ENCODE assay signal across 1 cellular context in the genomic region with DNA sequence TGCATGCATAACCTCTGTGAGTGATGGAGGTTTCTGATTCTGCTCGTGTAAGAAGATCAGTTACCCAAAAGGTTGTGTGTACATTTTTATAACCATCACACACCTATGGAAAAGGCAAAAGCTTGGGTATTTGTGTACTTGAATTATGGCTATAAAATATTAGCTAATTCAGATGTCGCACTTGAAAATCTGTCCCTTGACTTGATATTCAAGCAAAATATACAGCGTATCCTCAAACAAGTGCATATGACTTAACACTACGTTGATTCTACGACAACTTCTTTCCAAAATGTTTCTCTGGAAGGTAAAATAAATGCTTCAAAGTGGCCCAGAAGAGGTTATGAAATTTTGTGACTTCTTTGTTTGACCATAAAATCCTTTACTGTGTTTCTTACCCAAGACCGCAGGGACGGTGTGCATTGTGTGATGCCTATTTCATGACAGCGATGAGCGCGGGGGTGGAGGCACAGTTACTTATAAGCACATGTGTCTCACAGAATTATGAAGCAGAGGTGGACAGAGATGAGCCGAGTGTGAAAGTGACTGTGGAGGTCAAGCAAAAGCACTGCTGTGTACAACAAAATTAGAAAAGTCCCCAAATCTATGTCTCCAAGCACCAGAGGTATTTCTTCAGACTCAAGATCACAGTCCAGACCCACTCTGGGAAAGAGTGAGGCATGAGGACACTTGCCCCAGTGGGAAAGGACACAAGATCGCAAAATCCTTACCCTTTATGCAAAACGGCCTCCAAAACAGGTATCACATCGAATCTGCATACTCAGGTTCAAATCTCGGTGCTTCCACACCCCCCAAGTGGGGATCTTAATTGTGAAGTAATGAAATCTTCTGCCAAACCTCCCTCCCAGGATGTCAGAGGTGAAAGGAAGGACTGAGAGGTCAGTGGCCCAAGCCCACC.
TF ChIP-seq lines count a peak whose summit lies in the region.

No MANE protein-coding gene starts in this region.

TF ChIP-seq in K562, 482 proteins besides CTCF, POLR2A, EP300 and RAD21 (continued from another document):
- TF ChIP-seq, protein P1, sequence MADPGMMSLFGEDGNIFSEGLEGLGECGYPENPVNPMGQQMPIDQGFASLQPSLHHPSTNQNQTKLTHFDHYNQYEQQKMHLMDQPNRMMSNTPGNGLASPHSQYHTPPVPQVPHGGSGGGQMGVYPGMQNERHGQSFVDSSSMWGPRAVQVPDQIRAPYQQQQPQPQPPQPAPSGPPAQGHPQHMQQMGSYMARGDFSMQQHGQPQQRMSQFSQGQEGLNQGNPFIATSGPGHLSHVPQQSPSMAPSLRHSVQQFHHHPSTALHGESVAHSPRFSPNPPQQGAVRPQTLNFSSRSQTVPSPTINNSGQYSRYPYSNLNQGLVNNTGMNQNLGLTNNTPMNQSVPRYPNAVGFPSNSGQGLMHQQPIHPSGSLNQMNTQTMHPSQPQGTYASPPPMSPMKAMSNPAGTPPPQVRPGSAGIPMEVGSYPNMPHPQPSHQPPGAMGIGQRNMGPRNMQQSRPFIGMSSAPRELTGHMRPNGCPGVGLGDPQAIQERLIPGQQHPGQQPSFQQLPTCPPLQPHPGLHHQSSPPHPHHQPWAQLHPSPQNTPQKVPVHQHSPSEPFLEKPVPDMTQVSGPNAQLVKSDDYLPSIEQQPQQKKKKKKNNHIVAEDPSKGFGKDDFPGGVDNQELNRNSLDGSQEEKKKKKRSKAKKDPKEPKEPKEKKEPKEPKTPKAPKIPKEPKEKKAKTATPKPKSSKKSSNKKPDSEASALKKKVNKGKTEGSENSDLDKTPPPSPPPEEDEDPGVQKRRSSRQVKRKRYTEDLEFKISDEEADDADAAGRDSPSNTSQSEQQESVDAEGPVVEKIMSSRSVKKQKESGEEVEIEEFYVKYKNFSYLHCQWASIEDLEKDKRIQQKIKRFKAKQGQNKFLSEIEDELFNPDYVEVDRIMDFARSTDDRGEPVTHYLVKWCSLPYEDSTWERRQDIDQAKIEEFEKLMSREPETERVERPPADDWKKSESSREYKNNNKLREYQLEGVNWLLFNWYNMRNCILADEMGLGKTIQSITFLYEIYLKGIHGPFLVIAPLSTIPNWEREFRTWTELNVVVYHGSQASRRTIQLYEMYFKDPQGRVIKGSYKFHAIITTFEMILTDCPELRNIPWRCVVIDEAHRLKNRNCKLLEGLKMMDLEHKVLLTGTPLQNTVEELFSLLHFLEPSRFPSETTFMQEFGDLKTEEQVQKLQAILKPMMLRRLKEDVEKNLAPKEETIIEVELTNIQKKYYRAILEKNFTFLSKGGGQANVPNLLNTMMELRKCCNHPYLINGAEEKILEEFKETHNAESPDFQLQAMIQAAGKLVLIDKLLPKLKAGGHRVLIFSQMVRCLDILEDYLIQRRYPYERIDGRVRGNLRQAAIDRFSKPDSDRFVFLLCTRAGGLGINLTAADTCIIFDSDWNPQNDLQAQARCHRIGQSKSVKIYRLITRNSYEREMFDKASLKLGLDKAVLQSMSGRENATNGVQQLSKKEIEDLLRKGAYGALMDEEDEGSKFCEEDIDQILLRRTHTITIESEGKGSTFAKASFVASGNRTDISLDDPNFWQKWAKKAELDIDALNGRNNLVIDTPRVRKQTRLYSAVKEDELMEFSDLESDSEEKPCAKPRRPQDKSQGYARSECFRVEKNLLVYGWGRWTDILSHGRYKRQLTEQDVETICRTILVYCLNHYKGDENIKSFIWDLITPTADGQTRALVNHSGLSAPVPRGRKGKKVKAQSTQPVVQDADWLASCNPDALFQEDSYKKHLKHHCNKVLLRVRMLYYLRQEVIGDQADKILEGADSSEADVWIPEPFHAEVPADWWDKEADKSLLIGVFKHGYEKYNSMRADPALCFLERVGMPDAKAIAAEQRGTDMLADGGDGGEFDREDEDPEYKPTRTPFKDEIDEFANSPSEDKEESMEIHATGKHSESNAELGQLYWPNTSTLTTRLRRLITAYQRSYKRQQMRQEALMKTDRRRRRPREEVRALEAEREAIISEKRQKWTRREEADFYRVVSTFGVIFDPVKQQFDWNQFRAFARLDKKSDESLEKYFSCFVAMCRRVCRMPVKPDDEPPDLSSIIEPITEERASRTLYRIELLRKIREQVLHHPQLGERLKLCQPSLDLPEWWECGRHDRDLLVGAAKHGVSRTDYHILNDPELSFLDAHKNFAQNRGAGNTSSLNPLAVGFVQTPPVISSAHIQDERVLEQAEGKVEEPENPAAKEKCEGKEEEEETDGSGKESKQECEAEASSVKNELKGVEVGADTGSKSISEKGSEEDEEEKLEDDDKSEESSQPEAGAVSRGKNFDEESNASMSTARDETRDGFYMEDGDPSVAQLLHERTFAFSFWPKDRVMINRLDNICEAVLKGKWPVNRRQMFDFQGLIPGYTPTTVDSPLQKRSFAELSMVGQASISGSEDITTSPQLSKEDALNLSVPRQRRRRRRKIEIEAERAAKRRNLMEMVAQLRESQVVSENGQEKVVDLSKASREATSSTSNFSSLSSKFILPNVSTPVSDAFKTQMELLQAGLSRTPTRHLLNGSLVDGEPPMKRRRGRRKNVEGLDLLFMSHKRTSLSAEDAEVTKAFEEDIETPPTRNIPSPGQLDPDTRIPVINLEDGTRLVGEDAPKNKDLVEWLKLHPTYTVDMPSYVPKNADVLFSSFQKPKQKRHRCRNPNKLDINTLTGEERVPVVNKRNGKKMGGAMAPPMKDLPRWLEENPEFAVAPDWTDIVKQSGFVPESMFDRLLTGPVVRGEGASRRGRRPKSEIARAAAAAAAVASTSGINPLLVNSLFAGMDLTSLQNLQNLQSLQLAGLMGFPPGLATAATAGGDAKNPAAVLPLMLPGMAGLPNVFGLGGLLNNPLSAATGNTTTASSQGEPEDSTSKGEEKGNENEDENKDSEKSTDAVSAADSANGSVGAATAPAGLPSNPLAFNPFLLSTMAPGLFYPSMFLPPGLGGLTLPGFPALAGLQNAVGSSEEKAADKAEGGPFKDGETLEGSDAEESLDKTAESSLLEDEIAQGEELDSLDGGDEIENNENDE (IDR thresholded peaks at IDR 0.05; ENCODE audit: low read depth, low read length), result no peak
- TF ChIP-seq BRF1 (IDR thresholded peaks at IDR 0.05; ENCODE audit: borderline replicate concordance, extremely low read depth, insufficient read length) (no peak), BRD4 (IDR thresholded peaks at IDR 0.05) (0 out of 2 replicates have a peak, but pooled peaks have one; percentile 19), MGA (IDR thresholded peaks at IDR 0.05) (peak; percentile 53; the same call in 1 of the 2 replicates), TSC22D4 (tag; IDR thresholded peaks at IDR 0.05) (no peak), SLC30A9 (CRISPR knock-in tag; IDR thresholded peaks at IDR 0.05) (no peak), POLR2B (IDR thresholded peaks at IDR 0.05; ENCODE audit: low read depth, partially characterized antibody) (no peak), HMGN3 (IDR thresholded peaks at IDR 0.05; ENCODE audit: borderline replicate concordance, extremely low read depth, insufficient read length, low read depth, low read length) (no peak), RBM15 (IDR thresholded peaks at IDR 0.05; ENCODE audit: insufficient read depth, low read length) (no peak), U2AF1 (optimal IDR thresholded peaks at IDR 0.05; ENCODE audit: low read depth, low read length) (no peak)
- TF ChIP-seq, protein P2, sequence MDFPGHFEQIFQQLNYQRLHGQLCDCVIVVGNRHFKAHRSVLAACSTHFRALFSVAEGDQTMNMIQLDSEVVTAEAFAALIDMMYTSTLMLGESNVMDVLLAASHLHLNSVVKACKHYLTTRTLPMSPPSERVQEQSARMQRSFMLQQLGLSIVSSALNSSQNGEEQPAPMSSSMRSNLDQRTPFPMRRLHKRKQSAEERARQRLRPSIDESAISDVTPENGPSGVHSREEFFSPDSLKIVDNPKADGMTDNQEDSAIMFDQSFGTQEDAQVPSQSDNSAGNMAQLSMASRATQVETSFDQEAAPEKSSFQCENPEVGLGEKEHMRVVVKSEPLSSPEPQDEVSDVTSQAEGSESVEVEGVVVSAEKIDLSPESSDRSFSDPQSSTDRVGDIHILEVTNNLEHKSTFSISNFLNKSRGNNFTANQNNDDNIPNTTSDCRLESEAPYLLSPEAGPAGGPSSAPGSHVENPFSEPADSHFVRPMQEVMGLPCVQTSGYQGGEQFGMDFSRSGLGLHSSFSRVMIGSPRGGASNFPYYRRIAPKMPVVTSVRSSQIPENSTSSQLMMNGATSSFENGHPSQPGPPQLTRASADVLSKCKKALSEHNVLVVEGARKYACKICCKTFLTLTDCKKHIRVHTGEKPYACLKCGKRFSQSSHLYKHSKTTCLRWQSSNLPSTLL (IDR thresholded peaks at IDR 0.05), result no peak
